ENCODE assay signal across 8 cellular contexts in genomic region chr4:77819409-77819835, GRCh38. TPM values are rescaled to one million over a fixed set of nuclear protein-coding genes. Genes with fewer than 3 reads are reported as not detected.
DNase-seq lines count a peak whose midpoint lies in the region; ATAC-seq and TF ChIP-seq lines count a peak whose summit lies in the region.

No MANE protein-coding gene starts in this region.

- H3K4me2 ChIP-seq in mammary epithelial cell (ENCODE audit: insufficient read depth, low read depth, low read length), result peak overlapping the region; percentile 93

- ATAC-seq in GM21529 (IDR thresholded peaks at IDR 0.05; ENCODE audit: unreplicated experiment), result peak; percentile 15
- ATAC-seq in stimulated activated memory B cell treated with anti-CD40 and anti-IgM and Interleukin-4, amounts not matched to agents 10 μg/mL and 1 μg/mL and 100 μg/mL, for 72 hours, result peak; percentile 69

- H3K9me3 ChIP-seq in MG63 (no peaks in the 10 kb centered on the region), mammary epithelial cell (replicated peaks; ENCODE audit: insufficient read depth, low read length) (no peaks in the 10 kb centered on the region)

- peak overlapping the region; percentile 99 for H2AFZ ChIP-seq in mammary epithelial cell (ENCODE audit: low read depth, low read length)

- peak overlapping the region; percentile 77 for H3K4me3 ChIP-seq in MG63
- peak overlapping the region; percentile 72 to 98 (median 83) for H3K4me3 ChIP-seq in mammary epithelial cell (replicated peaks in 1 of 3; ENCODE audit: insufficient read depth in 1 of 3, low read depth in 2 of 3, low read length in 3 of 3)

- peaks cover 45% of the 10 kb centered on the region for H3K4me1 Mint-ChIP-seq in stimulated activated memory B cell treated with anti-CD40 and anti-IgM and Interleukin-4, amounts not matched to agents 10 μg/mL and 1 μg/mL and 100 μg/mL, for 72 hours

- CTCF ChIA-PET in mammary epithelial cell (lab: Charles Lee; ENCODE audit: low non-redundant PET), result interaction anchor here (0.6 kb wide), 1 partner anchor 124 kb away, joined by 5 read pairs; no protein-coding TSS in a partner anchor

- H4K20me1 ChIP-seq in mammary epithelial cell (ENCODE audit: insufficient read depth, low read length), result no peaks in the 10 kb centered on the region

- 0% methylated on average over 5 of the region's 66 CpGs for WGBS in mammary epithelial cell (ENCODE audit: low coverage, missing lambda C conversion rate)

- no peak for TF ChIP-seq CTCF in mammary epithelial cell (conservative IDR thresholded peaks at IDR 0.05 in 1 of 2, IDR thresholded peaks at IDR 0.05 in 1 of 2; ENCODE audit: extremely low read depth in 1 of 2, insufficient read depth in 1 of 2, low read depth in 1 of 2, low read length in 2 of 2)

- no peaks in the 10 kb centered on the region for H3K27me3 ChIP-seq in MG63
- H3K27me3 ChIP-seq in mammary epithelial cell (ENCODE audit: insufficient read depth, low read length), result no peaks in the 10 kb centered on the region

- DNase-seq in D341Med (ENCODE audit: low spot score) (peak; percentile 72), MG63 (peak; percentile 32), mammary epithelial cell (no peak), left kidney (ENCODE audit: low read depth, low spot score) (peak; percentile 63), DMS53 treated with DMSO at 0.1 percent for 48 hours (lab: John Stamatoyannopoulos, UW; ENCODE audit: unreplicated experiment) (no peak)
- no peak for DNase-seq in NK-92 treated with Interleukin-12 subunit alpha and Interleukin-12 subunit beta, amount 100 ng/mL, for 24 hours (lab: John Stamatoyannopoulos, UW)

- peaks cover 6% of the 10 kb centered on the region for H3K36me3 Mint-ChIP-seq in stimulated activated memory B cell treated with anti-CD40 and anti-IgM and Interleukin-4, amounts not matched to agents 10 μg/mL and 1 μg/mL and 100 μg/mL, for 72 hours

- H3K9me3 Mint-ChIP-seq in stimulated activated memory B cell treated with anti-CD40 and anti-IgM and Interleukin-4, amounts not matched to agents 10 μg/mL and 1 μg/mL and 100 μg/mL, for 72 hours, result no peaks in the 10 kb centered on the region

- peak overlapping the region; percentile 90 for H3K9ac ChIP-seq in mammary epithelial cell (ENCODE audit: insufficient read depth, low read length)

- peak overlapping the region; percentile 100 for H3K4me3 Mint-ChIP-seq in stimulated activated memory B cell treated with anti-CD40 and anti-IgM and Interleukin-4, amounts not matched to agents 10 μg/mL and 1 μg/mL and 100 μg/mL, for 72 hours

- in situ Hi-C loops in mammary epithelial cell (cut with MboI; ENCODE audit: low sequenced_read_pairs in 2 of 2), result no loop called here

- H3K79me2 ChIP-seq in mammary epithelial cell (ENCODE audit: insufficient read depth, low read length), result peaks cover 46% of the 10 kb centered on the region

- peaks cover 15% of the 10 kb centered on the region for H3K4me1 ChIP-seq in mammary epithelial cell (ENCODE audit: insufficient read depth, low read length)

- H3K27ac Mint-ChIP-seq in stimulated activated memory B cell treated with anti-CD40 and anti-IgM and Interleukin-4, amounts not matched to agents 10 μg/mL and 1 μg/mL and 100 μg/mL, for 72 hours, result peak overlapping the region; percentile 93

- H3K27ac ChIP-seq in mammary epithelial cell (ENCODE audit: insufficient read depth, low read depth, low read length), result peak overlapping the region; percentile 93

- dilution Hi-C loops in mammary epithelial cell (cut with HindIII; ENCODE audit: low sequenced_read_pairs), result no loop called here

- intact Hi-C loops in mammary epithelial cell (cut with micrococcal nuclease), result loop anchor here (5.0 kb wide), 1 partner anchor 103 kb away; no protein-coding TSS in a partner anchor

- H3K27me3 Mint-ChIP-seq in stimulated activated memory B cell treated with anti-CD40 and anti-IgM and Interleukin-4, amounts not matched to agents 10 μg/mL and 1 μg/mL and 100 μg/mL, for 72 hours, result no peaks in the 10 kb centered on the region

- H3K36me3 ChIP-seq in MG63 (no peaks in the 10 kb centered on the region), mammary epithelial cell (ENCODE audit: insufficient read depth, low read length) (no peaks in the 10 kb centered on the region)

- no TSS peak for BruUV-seq in mammary epithelial cell (replicated peaks; lab: Mats Ljungman, UMichigan)

RNA-seq across cellular contexts. Expression of gene CNOT6L, which starts 0.3 kb away (rescaled TPM):
- 1.9 and 6.1 TPM in 2 replicates for total RNA-seq in MG63 (2014; rRNA removed; shearing (Covaris generic); ENCODE audit: low replicate concordance)
- total RNA-seq in mammary epithelial cell, result 10 to 100 TPM; 23.3 to 36.5 TPM
- 10.9 TPM for polyA plus RNA-seq in mammary epithelial cell
- 99.2 TPM for polyA minus RNA-seq in mammary epithelial cell

RNA-seq across cellular contexts. Expression of gene MRPL1, which starts 43.2 kb away (rescaled TPM):
- 43.6 and 46.3 TPM in 2 replicates for total RNA-seq in MG63 (2014; rRNA removed; shearing (Covaris generic); ENCODE audit: low replicate concordance)
- 10 to 100 TPM; 24.8 to 40.9 TPM for total RNA-seq in mammary epithelial cell
- 20.8 TPM for polyA plus RNA-seq in mammary epithelial cell
- polyA minus RNA-seq in mammary epithelial cell, result 28.9 TPM

Comparison
In these comparisons a context has a peak if more than half of its experiments do, and no peak if none do; other contexts are left out.
1. DNase-seq: peak in D341Med (single experiment), MG63 (single experiment) and left kidney (single experiment); none in mammary epithelial cell (single experiment), NK-92 treated with Interleukin-12 subunit alpha and Interleukin-12 subunit beta, amount 100 ng/mL, for 24 hours (single experiment) and DMS53 treated with DMSO at 0.1 percent for 48 hours (single experiment).